Comparison of ENCODE assay signal across 12 cellular contexts in genomic region chr9:128006360-128007024, GRCh38. TPM values are rescaled to one million over a fixed set of nuclear protein-coding genes. Genes with fewer than 3 reads are reported as not detected.
DNase-seq lines count a peak whose midpoint lies in the region; ATAC-seq and TF ChIP-seq lines count a peak whose summit lies in the region.
"Had no signal": no experiment of that assay in that cellular context is flagged by ENCODE, and none has a peak within 500 bp of the region (broad histone marks: within the 10 kb centered on the region; RNA-seq: fewer than 3 reads in every experiment).

No MANE protein-coding gene starts in this region.

- H3K9me3 ChIP-seq in CD4-positive, alpha-beta memory T cell (ENCODE audit: control insufficient read depth in 1 of 2, low read length in 2 of 2) = no peaks in the 10 kb centered on the region
- H3K9me3 ChIP-seq in KOPT-K1 (ENCODE audit: insufficient read depth, low read length, poor library complexity, severe bottlenecking) (no peaks in the 10 kb centered on the region), adipocyte (ENCODE audit: control insufficient read depth, low read length) (peaks cover 4% of the 10 kb centered on the region), hepatocyte (ENCODE audit: low read depth) (no peaks in the 10 kb centered on the region)

- H3K27ac Mint-ChIP-seq in CD4-positive, alpha-beta memory T cell = peak overlapping the region; percentile 86 to 98 (median 95)
- H3K27ac Mint-ChIP-seq in naive B cell = peak overlapping the region; percentile 56 to 98 (median 87)

- ATAC-seq in naive B cell (ENCODE audit: low read depth in 2 of 2) = no peak
- ATAC-seq in GM19328 (IDR thresholded peaks at IDR 0.05; ENCODE audit: unreplicated experiment) = no peak

- CTCF ChIA-PET in CD4-positive, alpha-beta memory T cell (lab: Charles Lee; ENCODE audit: partially characterized antibody) = interaction anchor here (0.7 to 5.0 kb wide), 15 partner anchors 13 to 64 kb away, joined by 3 to 28 read pairs (median 4); partner anchors contain the start of gene EEIG1

- intact Hi-C loops in CD4-positive, alpha-beta memory T cell (cut with micrococcal nuclease) = loop anchor here (1.0 kb wide), 4 partner anchors 20 to 36 kb away; no protein-coding TSS in a partner anchor

- POLR2A ChIA-PET in CD4-positive, alpha-beta memory T cell (lab: Charles Lee; ENCODE audit: partially characterized antibody) = interaction anchor here (1.3 to 10.6 kb wide), 10 partner anchors 10 to 69 kb away, joined by 4 to 313 read pairs (median 10); partner anchors contain the start of genes DPM2 and EEIG1

- H3K9me3 Mint-ChIP-seq in CD4-positive, alpha-beta memory T cell = peaks cover 0 to 4% (median 3%) of the 10 kb centered on the region in 8 donors
- peaks cover 0 to 7% (median 4%) of the 10 kb centered on the region in 7 donors for H3K9me3 Mint-ChIP-seq in naive B cell

- no peak overlapping the region for H3K4me2 ChIP-seq in hepatocyte

- peaks cover 31 to 83% (median 61%) of the 10 kb centered on the region in 4 donors for H3K4me1 Mint-ChIP-seq in CD4-positive, alpha-beta memory T cell
- peaks cover 39 to 71% (median 43%) of the 10 kb centered on the region in 3 donors for H3K4me1 Mint-ChIP-seq in naive B cell

- H3K79me2 ChIP-seq in hepatocyte = no peaks in the 10 kb centered on the region

- peak overlapping the region; percentile 49 for H3K27ac ChIP-seq in CD4-positive, alpha-beta memory T cell (ENCODE audit: low read depth, low read length)
- peak overlapping the region; percentile 80 for H3K27ac ChIP-seq in KOPT-K1 (ENCODE audit: low read depth, low read length, poor library complexity, severe bottlenecking)
- no peak overlapping the region for H3K27ac ChIP-seq in hepatocyte

- no peak overlapping the region for H3K9ac ChIP-seq in adipocyte (ENCODE audit: low read length)

- H4K20me1 ChIP-seq in hepatocyte (ENCODE audit: insufficient read depth, poor library complexity, severe bottlenecking) = no peaks in the 10 kb centered on the region

- no peaks in the 10 kb centered on the region for H3K9me2 ChIP-seq in hepatocyte (replicated peaks; ENCODE audit: insufficient read depth)

- DNase-seq in CD4-positive, alpha-beta memory T cell = no peak
- DNase-seq in adipocyte (ENCODE audit: low read depth) = peak; percentile 34
- no peak for DNase-seq in naive B cell
- DNase-seq in hepatocyte (ENCODE audit: low spot score) = no peak
- DNase-seq in GM03348 (ENCODE audit: low spot score) = no peak
- no peak for DNase-seq in NCI-H1105 treated with DMSO at 0.1 percent for 48 hours (lab: John Stamatoyannopoulos, UW)
- DNase-seq: activated CD4-positive, alpha-beta T cell treated with anti-CD3 and anti-CD28 coated beads for 1 hour; foreskin melanocyte; RPMI8226 had no signal

- no peaks in the 10 kb centered on the region for H3K36me3 ChIP-seq in CD4-positive, alpha-beta memory T cell (ENCODE audit: insufficient read depth, low read length)
- no peaks in the 10 kb centered on the region for H3K36me3 ChIP-seq in KOPT-K1 (ENCODE audit: insufficient read depth, low read length)
- H3K36me3 ChIP-seq in adipocyte (ENCODE audit: control insufficient read depth, insufficient read depth, low read length, severe bottlenecking) = no peaks in the 10 kb centered on the region
- H3K36me3 ChIP-seq in hepatocyte (replicated peaks; ENCODE audit: insufficient read depth, low read depth) = no peaks in the 10 kb centered on the region
- H3K36me3 ChIP-seq: left lung had no signal

- WGBS in hepatocyte (ENCODE audit: low lambda C conversion rate, missing lambda C conversion rate) = 95% methylated on average over 11 of the region's 11 CpGs

- peaks cover 78% of the 10 kb centered on the region for H3K4me1 ChIP-seq in CD4-positive, alpha-beta memory T cell (ENCODE audit: insufficient read depth, low read length)
- H3K4me1 ChIP-seq in adipocyte (ENCODE audit: control insufficient read depth, insufficient read depth, low read length) = peaks cover 6% of the 10 kb centered on the region
- H3K4me1 ChIP-seq in hepatocyte (ENCODE audit: insufficient read depth) = peaks cover 6% of the 10 kb centered on the region

- H3K4me3 Mint-ChIP-seq in CD4-positive, alpha-beta memory T cell = peak overlapping the region in 7 of 8 donors; percentile 43 to 80 (median 62)
- peak overlapping the region in 5 of 8 donors; percentile 25 to 75 (median 49) for H3K4me3 Mint-ChIP-seq in naive B cell

- H3K4me3 ChIP-seq in CD4-positive, alpha-beta memory T cell (ENCODE audit: low read length in 2 of 2) = no peak overlapping the region
- H3K4me3 ChIP-seq in adipocyte (ENCODE audit: low read length) = no peak overlapping the region
- no peak overlapping the region for H3K4me3 ChIP-seq in hepatocyte
- H3K4me3 ChIP-seq: left lung had no signal

- H3K27me3 ChIP-seq in CD4-positive, alpha-beta memory T cell (ENCODE audit: insufficient read depth, low read length) = no peaks in the 10 kb centered on the region
- no peaks in the 10 kb centered on the region for H3K27me3 ChIP-seq in adipocyte (replicated peaks; ENCODE audit: control insufficient read depth, insufficient read depth, low read length)
- no peaks in the 10 kb centered on the region for H3K27me3 ChIP-seq in hepatocyte
- H3K27me3 ChIP-seq: left lung had no signal

- no peaks in the 10 kb centered on the region for H3K27me3 Mint-ChIP-seq in CD4-positive, alpha-beta memory T cell
- H3K27me3 Mint-ChIP-seq in naive B cell = no peaks in the 10 kb centered on the region

- H3K36me3 Mint-ChIP-seq in CD4-positive, alpha-beta memory T cell = peaks cover 3 to 4% of the 10 kb centered on the region in 2 donors
- peaks cover 0 to 9% of the 10 kb centered on the region in 2 donors for H3K36me3 Mint-ChIP-seq in naive B cell

- no peak overlapping the region for H2AFZ ChIP-seq in hepatocyte

- no peak for TF ChIP-seq CTCF in hepatocyte (IDR thresholded peaks at IDR 0.05; ENCODE audit: poor library complexity)

RNA-seq across cellular contexts. Expression of gene EEIG1, which starts 25.7 kb away (rescaled TPM):
- total RNA-seq in CD4-positive, alpha-beta memory T cell = 100 to 1,000 TPM; 516 to 550 TPM
- 100 to 1,000 TPM in 1 of 2 donors, 10 to 100 TPM in 1; 95.4 to 205 TPM for polyA plus RNA-seq in CD4-positive, alpha-beta memory T cell
- polyA plus RNA-seq in naive B cell (ENCODE audit: low read depth in 6 of 6) (10 to 100 TPM; 12.3 to 36.9 (median 21.6) TPM), hepatocyte (43.6 and 44.1 TPM in 2 replicates)
- 38.1 and 47.9 TPM in 2 replicates for total RNA-seq in hepatocyte
